Comparison of ENCODE assay signal across 8 cellular contexts in the genomic region with DNA sequence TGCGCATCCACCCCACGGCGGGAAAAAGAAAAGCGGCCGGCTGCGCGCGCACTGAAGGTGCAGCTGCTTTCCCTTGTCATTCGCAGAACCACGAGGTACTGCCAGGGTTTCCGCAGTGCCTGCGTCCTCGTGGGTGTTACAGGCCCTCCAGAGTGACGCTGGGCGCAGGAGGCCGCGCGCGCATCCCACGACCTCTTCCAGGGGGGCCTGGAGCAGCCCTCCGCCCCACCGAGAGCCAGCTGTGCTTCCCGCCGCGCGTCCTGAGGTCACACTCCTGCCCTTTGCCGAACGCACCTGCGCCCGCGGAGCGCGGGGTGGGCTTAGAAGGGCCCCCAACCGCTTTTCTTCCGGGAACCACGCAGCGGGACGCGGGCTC. TPM values are rescaled to one million over a fixed set of nuclear protein-coding genes. Genes with fewer than 3 reads are reported as not detected.
DNase-seq lines count a peak whose midpoint lies in the region; TF ChIP-seq lines count a peak whose summit lies in the region.

No MANE protein-coding gene starts in this region.

- no peaks in the 10 kb centered on the region for H3K27me3 Mint-ChIP-seq in nephron (ENCODE audit: low read depth)
- no peaks in the 10 kb centered on the region for H3K27me3 Mint-ChIP-seq in stimulated activated naive CD8-positive, alpha-beta T cell treated with anti-CD3 and anti-CD28 coated beads, Interleukin-15, Interleukin-2, amounts not matched to agents 100 ng/mL and 50 ng/mL, for 24 hours

- H3K9me3 ChIP-seq in HUES48 (ENCODE audit: control insufficient read depth, insufficient read depth, low read length) (no peaks in the 10 kb centered on the region), esophagus (ENCODE audit: control insufficient read depth in 2 of 2, insufficient read depth in 1 of 2, low read depth in 1 of 2, low read length in 1 of 2) (no peaks in the 10 kb centered on the region)

- peaks cover 35% of the 10 kb centered on the region for H3K36me3 ChIP-seq in HUES48 (ENCODE audit: control insufficient read depth, insufficient read depth, low read length)
- peaks cover 3 to 4% of the 10 kb centered on the region in 2 donors for H3K36me3 ChIP-seq in esophagus (ENCODE audit: control insufficient read depth in 2 of 2, insufficient read depth in 2 of 2, low read length in 1 of 2)

- H3K27me3 ChIP-seq in HUES48 (ENCODE audit: control insufficient read depth, insufficient read depth, low read length) (peaks cover 9% of the 10 kb centered on the region), esophagus (ENCODE audit: control insufficient read depth in 1 of 2, insufficient read depth in 2 of 2, low read length in 2 of 2) (no peaks in the 10 kb centered on the region)

- H3K4me1 ChIP-seq in HUES48 (ENCODE audit: control insufficient read depth, insufficient read depth, low read length) (peaks cover 10% of the 10 kb centered on the region), esophagus (ENCODE audit: control insufficient read depth in 2 of 2, insufficient read depth in 2 of 2, low read length in 1 of 2) (peaks cover 0 to 9% of the 10 kb centered on the region in 2 donors)

- peaks cover 18% of the 10 kb centered on the region for H3K4me1 Mint-ChIP-seq in nephron
- peaks cover 34% of the 10 kb centered on the region for H3K4me1 Mint-ChIP-seq in stimulated activated naive CD8-positive, alpha-beta T cell treated with anti-CD3 and anti-CD28 coated beads, Interleukin-15, Interleukin-2, amounts not matched to agents 100 ng/mL and 50 ng/mL, for 24 hours (ENCODE audit: low read depth)

- H3K9me3 Mint-ChIP-seq in nephron = no peaks in the 10 kb centered on the region
- no peaks in the 10 kb centered on the region for H3K9me3 Mint-ChIP-seq in stimulated activated naive CD8-positive, alpha-beta T cell treated with anti-CD3 and anti-CD28 coated beads, Interleukin-15, Interleukin-2, amounts not matched to agents 100 ng/mL and 50 ng/mL, for 24 hours

- TF ChIP-seq CTCF in nephron (IDR thresholded peaks at IDR 0.05; ENCODE audit: unreplicated experiment in 3 of 3) = no peak

- H3K27ac ChIP-seq in HUES48 (ENCODE audit: low read depth, low read length) (no peak overlapping the region), esophagus (ENCODE audit: low read depth in 2 of 2, low read length in 1 of 2) (peak overlapping the region; percentile 87 to 91)

- H3K36me3 Mint-ChIP-seq in nephron (ENCODE audit: low read depth) = peaks cover 48% of the 10 kb centered on the region
- peaks cover 50% of the 10 kb centered on the region for H3K36me3 Mint-ChIP-seq in stimulated activated naive CD8-positive, alpha-beta T cell treated with anti-CD3 and anti-CD28 coated beads, Interleukin-15, Interleukin-2, amounts not matched to agents 100 ng/mL and 50 ng/mL, for 24 hours (ENCODE audit: low read depth)

- peak overlapping the region; percentile 30 for H3K9ac ChIP-seq in HUES48 (ENCODE audit: low read depth, low read length)

- peak overlapping the region; percentile 71 to 79 (median 77) for H3K4me3 Mint-ChIP-seq in nephron
- H3K4me3 Mint-ChIP-seq in stimulated activated naive CD8-positive, alpha-beta T cell treated with anti-CD3 and anti-CD28 coated beads, Interleukin-15, Interleukin-2, amounts not matched to agents 100 ng/mL and 50 ng/mL, for 24 hours = peak overlapping the region; percentile 79

- H3K4me3 ChIP-seq in HUES48 (ENCODE audit: low read depth, low read length) (peak overlapping the region; percentile 65), esophagus (ENCODE audit: low read depth in 1 of 2, low read length in 2 of 2) (peak overlapping the region; percentile 68 to 78)

- peak overlapping the region in 2 of 3 experiments; percentile 17 to 41 for H3K27ac Mint-ChIP-seq in nephron
- H3K27ac Mint-ChIP-seq in stimulated activated naive CD8-positive, alpha-beta T cell treated with anti-CD3 and anti-CD28 coated beads, Interleukin-15, Interleukin-2, amounts not matched to agents 100 ng/mL and 50 ng/mL, for 24 hours = peak overlapping the region; percentile 74

- DNase-seq in NCI-H2171 (lab: John Stamatoyannopoulos, UW) = peak; percentile 23
- no peak for DNase-seq in NCI-H2171 treated with DMSO at 0.1 percent for 48 hours (lab: John Stamatoyannopoulos, UW)
- DNase-seq in activated T-cell treated with anti-CD3 and anti-CD28 coated beads for 1 hour (ENCODE audit: low read depth) = peak; percentile 53
- no peak for DNase-seq in DMS79 (lab: John Stamatoyannopoulos, UW)

- WGBS in esophagus, 2 donors = 5% methylated on average over 29 to 39 of the region's 39 CpGs

RNA-seq across cellular contexts. Expression of a gene that starts 0.4 kb away (rescaled TPM):
- 10 to 100 TPM; 36.2 to 42.2 TPM for polyA plus RNA-seq in esophagus

RNA-seq across cellular contexts. Expression of a gene that starts 50.5 kb away (rescaled TPM):
- 10 to 100 TPM; 11.9 to 17.6 TPM for polyA plus RNA-seq in esophagus

RNA-seq across cellular contexts. Expression of a gene that starts 50.6 kb away (rescaled TPM):
- 10 to 100 TPM; 47.9 to 48.3 TPM for polyA plus RNA-seq in esophagus

Comparison
In these comparisons a context has a peak if more than half of its experiments do, and no peak if none do; other contexts are left out.
1. DNase-seq: peak in NCI-H2171 (single experiment) and activated T-cell treated with anti-CD3 and anti-CD28 coated beads for 1 hour (single experiment); none in NCI-H2171 treated with DMSO at 0.1 percent for 48 hours (single experiment) and DMS79 (single experiment).